ENCODE assay signal across 13 cellular contexts in the genomic region with DNA sequence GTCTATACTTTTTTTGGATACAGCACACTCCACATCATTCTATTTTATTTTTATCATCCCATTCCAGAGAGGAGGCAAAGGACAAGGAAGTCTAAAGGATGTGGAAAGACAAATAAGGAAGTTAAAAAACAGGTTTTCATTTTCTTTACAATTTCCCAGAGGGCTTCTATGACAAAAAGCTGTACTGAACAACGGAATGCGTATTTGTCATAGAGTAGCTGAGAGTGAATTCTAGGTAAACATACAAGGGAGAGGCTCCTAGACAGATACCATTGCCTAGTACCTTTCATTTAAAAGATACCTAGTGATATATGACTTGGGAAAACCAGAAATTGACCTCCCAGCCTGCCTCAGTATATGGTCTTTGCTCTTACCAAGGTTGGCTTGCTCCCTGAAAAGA.
DNase-seq lines count a peak whose midpoint lies in the region; TF ChIP-seq lines count a peak whose summit lies in the region.
"Had no signal": no experiment of that assay in that cellular context is flagged by ENCODE, and none has a peak within 500 bp of the region (broad histone marks: within the 10 kb centered on the region; RNA-seq: fewer than 3 reads in every experiment).

No MANE protein-coding gene starts in this region.

- no peaks in the 10 kb centered on the region for H3K27me3 Mint-ChIP-seq in progenitor cell of endocrine pancreas
- H3K27me3 Mint-ChIP-seq: CD4-positive, CD25-positive, alpha-beta regulatory T cell had no signal

- no peaks in the 10 kb centered on the region for H3K79me2 ChIP-seq in hepatocyte
- H3K79me2 ChIP-seq in trophoblast cell (ENCODE audit: control insufficient read depth, insufficient read depth, low read length, poor library complexity) = no peaks in the 10 kb centered on the region

- H3K4me2 ChIP-seq in hepatocyte = no peak overlapping the region
- H3K4me2 ChIP-seq in trophoblast cell (ENCODE audit: low read length) = no peak overlapping the region
- H3K4me2 ChIP-seq: BLaER1 had no signal

- H2AK5ac ChIP-seq in trophoblast cell (ENCODE audit: low read length) = no peak overlapping the region

- H3K4ac ChIP-seq in trophoblast cell (ENCODE audit: low read depth, low read length) = no peak overlapping the region

- H4K8ac ChIP-seq in trophoblast cell (ENCODE audit: low read depth, low read length) = no peak overlapping the region

- H3K18ac ChIP-seq in trophoblast cell (ENCODE audit: low read length) = no peak overlapping the region

- no peak overlapping the region for H2BK12ac ChIP-seq in trophoblast cell (ENCODE audit: low read length)

- H3K27ac ChIP-seq in hepatocyte (peak overlapping the region; percentile 33), trophoblast cell (ENCODE audit: low read depth, low read length) (no peak overlapping the region)
- H3K27ac ChIP-seq: BLaER1, GM23248 had no signal

- H3K4me1 ChIP-seq in hepatocyte (ENCODE audit: insufficient read depth) (no peaks in the 10 kb centered on the region), trophoblast cell (ENCODE audit: control insufficient read depth in 1 of 2, insufficient read depth in 2 of 2, low read length in 2 of 2) (no peaks in the 10 kb centered on the region)
- H3K4me1 ChIP-seq: BLaER1 had no signal

- H3K79me1 ChIP-seq in trophoblast cell (ENCODE audit: low read length) = no peaks in the 10 kb centered on the region

- H3K23ac ChIP-seq in trophoblast cell (ENCODE audit: low read length) = no peak overlapping the region

- H3K9ac ChIP-seq in trophoblast cell (ENCODE audit: low read length) = no peak overlapping the region
- H3K9ac ChIP-seq: BLaER1, GM23248 had no signal

- no peak overlapping the region for H3K14ac ChIP-seq in trophoblast cell (ENCODE audit: low read length)

- no peaks in the 10 kb centered on the region for H3K36me3 ChIP-seq in hepatocyte (replicated peaks; ENCODE audit: insufficient read depth, low read depth)
- H3K36me3 ChIP-seq in trophoblast cell (ENCODE audit: control insufficient read depth in 1 of 2, insufficient read depth in 2 of 2, low read length in 2 of 2) = no peaks in the 10 kb centered on the region
- H3K36me3 ChIP-seq: BLaER1 had no signal

- DNase-seq in SIG-M5 treated with dmso at 0.1 percent for 504 hours (lab: John Stamatoyannopoulos, UW; ENCODE audit: unreplicated experiment) = peak; percentile 15
- no peak for DNase-seq in SIG-M5 (lab: John Stamatoyannopoulos, UW)
- peak; percentile 5 for DNase-seq in hepatocyte (ENCODE audit: low spot score)
- DNase-seq in trophoblast cell = peak; percentile 30 to 67
- no peak for DNase-seq in NCI-H187 (lab: John Stamatoyannopoulos, UW)
- DNase-seq in GF-D8 (lab: John Stamatoyannopoulos, UW) = no peak
- DNase-seq in progenitor cell of endocrine pancreas (ENCODE audit: low spot score, unreplicated experiment) = no peak
- DNase-seq: 8988T; AML-193; CD4-positive, CD25-positive, alpha-beta regulatory T cell; DMS79; GM23248 had no signal

- H3K9me3 ChIP-seq in hepatocyte (ENCODE audit: low read depth) = no peaks in the 10 kb centered on the region
- no peaks in the 10 kb centered on the region for H3K9me3 ChIP-seq in trophoblast cell (ENCODE audit: insufficient read depth, low read depth, low read length)
- H3K9me3 ChIP-seq: BLaER1 had no signal

- peaks cover 7% of the 10 kb centered on the region for H3K9me3 Mint-ChIP-seq in progenitor cell of endocrine pancreas (ENCODE audit: low read depth)

- no peak overlapping the region for H3K27ac Mint-ChIP-seq in progenitor cell of endocrine pancreas
- H3K27ac Mint-ChIP-seq: CD4-positive, CD25-positive, alpha-beta regulatory T cell had no signal

- no peak overlapping the region for H3K4me3 ChIP-seq in hepatocyte
- H3K4me3 ChIP-seq in trophoblast cell (ENCODE audit: low read depth, low read length) = no peak overlapping the region
- H3K4me3 ChIP-seq: BLaER1, GM23248 had no signal

- no peaks in the 10 kb centered on the region for H3K9me2 ChIP-seq in hepatocyte (replicated peaks; ENCODE audit: insufficient read depth)

- peaks cover 2% of the 10 kb centered on the region for H3K4me1 Mint-ChIP-seq in progenitor cell of endocrine pancreas (ENCODE audit: low read depth)
- H3K4me1 Mint-ChIP-seq: CD4-positive, CD25-positive, alpha-beta regulatory T cell had no signal

- H2BK120ac ChIP-seq in trophoblast cell (ENCODE audit: insufficient read depth, low read length, poor library complexity) = no peak overlapping the region

- WGBS in hepatocyte (ENCODE audit: low lambda C conversion rate, missing lambda C conversion rate) = 79% methylated on average over 2 of the region's 2 CpGs
- WGBS in trophoblast cell (ENCODE audit: extremely low coverage, insufficient coverage, insufficient read length) = no CpG with 5 or more reads among the region's 2 CpGs

- H3K36me3 Mint-ChIP-seq in progenitor cell of endocrine pancreas (ENCODE audit: insufficient read depth) = no peaks in the 10 kb centered on the region
- H3K36me3 Mint-ChIP-seq: CD4-positive, CD25-positive, alpha-beta regulatory T cell had no signal

- H2AFZ ChIP-seq in hepatocyte = no peak overlapping the region
- no peak overlapping the region for H2AFZ ChIP-seq in trophoblast cell (ENCODE audit: insufficient read depth, low read length, poor library complexity)
- H2AFZ ChIP-seq: GM23248 had no signal

- H3K27me3 ChIP-seq in hepatocyte = no peaks in the 10 kb centered on the region
- H3K27me3 ChIP-seq in trophoblast cell (ENCODE audit: insufficient read depth, low read length) = no peaks in the 10 kb centered on the region
- H3K27me3 ChIP-seq: BLaER1 had no signal

- H2BK5ac ChIP-seq in trophoblast cell (ENCODE audit: low read depth, low read length, poor library complexity) = no peak overlapping the region

- no peak overlapping the region for H4K12ac ChIP-seq in trophoblast cell (ENCODE audit: low read depth, low read length)

- no peak overlapping the region for H4K91ac ChIP-seq in trophoblast cell (ENCODE audit: low read depth, low read length)

- TF ChIP-seq CTCF in hepatocyte (IDR thresholded peaks at IDR 0.05; ENCODE audit: poor library complexity) (no peak), progenitor cell of endocrine pancreas (IDR thresholded peaks at IDR 0.05; ENCODE audit: unreplicated experiment) (no peak)

- no peak overlapping the region for H3K4me3 Mint-ChIP-seq in progenitor cell of endocrine pancreas (ENCODE audit: low read depth)
- H3K4me3 Mint-ChIP-seq: CD4-positive, CD25-positive, alpha-beta regulatory T cell had no signal

- no peaks in the 10 kb centered on the region for H4K20me1 ChIP-seq in hepatocyte (ENCODE audit: insufficient read depth, poor library complexity, severe bottlenecking)
- H4K20me1 ChIP-seq: BLaER1 had no signal

Comparison
In these comparisons a context has a peak if more than half of its experiments do, and no peak if none do; other contexts are left out.
1. DNase-seq: peak in SIG-M5 treated with dmso at 0.1 percent for 504 hours (single experiment), hepatocyte (single experiment) and trophoblast cell (2 of 2); none in SIG-M5 (single experiment), NCI-H187 (0 of 2), GF-D8 (single experiment) and progenitor cell of endocrine pancreas (single experiment).